In the genomic region with DNA sequence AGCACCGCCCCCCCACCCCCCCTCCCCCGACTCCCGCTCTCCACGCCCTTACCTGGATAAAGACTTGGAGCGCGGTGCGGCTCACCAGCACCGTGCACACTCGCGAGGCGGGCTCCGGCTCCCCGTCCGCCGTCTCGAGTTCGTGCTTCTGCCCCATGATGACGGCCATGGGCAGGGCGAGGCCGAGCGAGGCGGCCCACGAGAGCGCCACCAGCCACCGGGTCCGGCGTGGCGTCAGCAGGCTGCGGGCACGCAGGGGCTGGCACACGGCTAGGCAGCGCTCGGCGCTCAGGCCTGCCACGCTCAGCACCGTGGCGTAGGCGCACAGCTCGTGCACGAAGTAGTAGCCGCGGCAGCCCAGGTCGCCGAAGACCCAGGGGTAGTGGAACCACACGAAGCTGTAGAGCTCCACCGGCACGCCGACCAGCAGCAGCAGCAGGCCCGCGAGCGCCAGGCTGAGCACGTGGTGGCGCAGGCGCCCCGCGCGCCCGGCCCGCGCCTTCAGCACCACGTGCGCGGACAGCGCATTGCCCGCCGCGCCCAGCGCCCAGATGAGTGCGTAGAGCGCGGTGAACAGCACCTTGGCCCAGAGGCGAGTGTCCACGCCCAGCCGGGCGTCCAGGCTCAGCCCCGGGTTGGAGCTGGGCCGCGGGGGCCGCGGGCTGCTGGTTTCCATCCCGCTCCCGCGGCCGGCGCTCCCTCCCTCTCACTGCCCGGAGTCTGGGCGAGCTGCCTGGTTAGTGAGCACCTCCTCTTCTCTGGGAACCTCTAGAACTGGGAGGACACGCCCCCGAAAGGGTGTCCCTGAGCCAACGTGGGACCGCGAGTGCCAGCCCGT, we compare ENCODE assay signal across 1 cellular context.
TF ChIP-seq lines count a peak whose summit lies in the region.

A gene with protein sequence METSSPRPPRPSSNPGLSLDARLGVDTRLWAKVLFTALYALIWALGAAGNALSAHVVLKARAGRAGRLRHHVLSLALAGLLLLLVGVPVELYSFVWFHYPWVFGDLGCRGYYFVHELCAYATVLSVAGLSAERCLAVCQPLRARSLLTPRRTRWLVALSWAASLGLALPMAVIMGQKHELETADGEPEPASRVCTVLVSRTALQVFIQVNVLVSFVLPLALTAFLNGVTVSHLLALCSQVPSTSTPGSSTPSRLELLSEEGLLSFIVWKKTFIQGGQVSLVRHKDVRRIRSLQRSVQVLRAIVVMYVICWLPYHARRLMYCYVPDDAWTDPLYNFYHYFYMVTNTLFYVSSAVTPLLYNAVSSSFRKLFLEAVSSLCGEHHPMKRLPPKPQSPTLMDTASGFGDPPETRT (minus strand): TSS at position 742 of the 838 bp plus-strand sequence. CDS start 66 bp downstream, at position 676.

TF ChIP-seq in H1, 55 proteins besides CTCF, POLR2A, EP300 and RAD21 (continued from another document):
- TF ChIP-seq BACH1 (IDR thresholded peaks at IDR 0.05; ENCODE audit: low read length): no peak; the same call in 1 of the 2 replicates
- no peak for TF ChIP-seq JUN (IDR thresholded peaks at IDR 0.05; ENCODE audit: low read depth, low read length)
- TF ChIP-seq CEBPB (IDR thresholded peaks at IDR 0.05; ENCODE audit: low read depth, low read length): no peak
- peak; percentile 63; the same call in 1 of the 2 replicates for TF ChIP-seq CREB1 (IDR thresholded peaks at IDR 0.05)
- peak; percentile 54 for TF ChIP-seq TAF7 (optimal IDR thresholded peaks at IDR 0.05; ENCODE audit: borderline replicate concordance, low read depth, low read length)
- TF ChIP-seq RNF2 (IDR thresholded peaks at IDR 0.05; ENCODE audit: borderline replicate concordance, low read depth, low read length, missing control alignments, poor library complexity, severe bottlenecking): peak; percentile 62
- TF ChIP-seq ASH2L (IDR thresholded peaks at IDR 0.05; ENCODE audit: low read length): no peak
- no peak for TF ChIP-seq SRF (IDR thresholded peaks at IDR 0.05; ENCODE audit: low read depth, low read length)
- no peak for TF ChIP-seq KDM5A (IDR thresholded peaks at IDR 0.05; ENCODE audit: low read length)
- TF ChIP-seq, protein P1, sequence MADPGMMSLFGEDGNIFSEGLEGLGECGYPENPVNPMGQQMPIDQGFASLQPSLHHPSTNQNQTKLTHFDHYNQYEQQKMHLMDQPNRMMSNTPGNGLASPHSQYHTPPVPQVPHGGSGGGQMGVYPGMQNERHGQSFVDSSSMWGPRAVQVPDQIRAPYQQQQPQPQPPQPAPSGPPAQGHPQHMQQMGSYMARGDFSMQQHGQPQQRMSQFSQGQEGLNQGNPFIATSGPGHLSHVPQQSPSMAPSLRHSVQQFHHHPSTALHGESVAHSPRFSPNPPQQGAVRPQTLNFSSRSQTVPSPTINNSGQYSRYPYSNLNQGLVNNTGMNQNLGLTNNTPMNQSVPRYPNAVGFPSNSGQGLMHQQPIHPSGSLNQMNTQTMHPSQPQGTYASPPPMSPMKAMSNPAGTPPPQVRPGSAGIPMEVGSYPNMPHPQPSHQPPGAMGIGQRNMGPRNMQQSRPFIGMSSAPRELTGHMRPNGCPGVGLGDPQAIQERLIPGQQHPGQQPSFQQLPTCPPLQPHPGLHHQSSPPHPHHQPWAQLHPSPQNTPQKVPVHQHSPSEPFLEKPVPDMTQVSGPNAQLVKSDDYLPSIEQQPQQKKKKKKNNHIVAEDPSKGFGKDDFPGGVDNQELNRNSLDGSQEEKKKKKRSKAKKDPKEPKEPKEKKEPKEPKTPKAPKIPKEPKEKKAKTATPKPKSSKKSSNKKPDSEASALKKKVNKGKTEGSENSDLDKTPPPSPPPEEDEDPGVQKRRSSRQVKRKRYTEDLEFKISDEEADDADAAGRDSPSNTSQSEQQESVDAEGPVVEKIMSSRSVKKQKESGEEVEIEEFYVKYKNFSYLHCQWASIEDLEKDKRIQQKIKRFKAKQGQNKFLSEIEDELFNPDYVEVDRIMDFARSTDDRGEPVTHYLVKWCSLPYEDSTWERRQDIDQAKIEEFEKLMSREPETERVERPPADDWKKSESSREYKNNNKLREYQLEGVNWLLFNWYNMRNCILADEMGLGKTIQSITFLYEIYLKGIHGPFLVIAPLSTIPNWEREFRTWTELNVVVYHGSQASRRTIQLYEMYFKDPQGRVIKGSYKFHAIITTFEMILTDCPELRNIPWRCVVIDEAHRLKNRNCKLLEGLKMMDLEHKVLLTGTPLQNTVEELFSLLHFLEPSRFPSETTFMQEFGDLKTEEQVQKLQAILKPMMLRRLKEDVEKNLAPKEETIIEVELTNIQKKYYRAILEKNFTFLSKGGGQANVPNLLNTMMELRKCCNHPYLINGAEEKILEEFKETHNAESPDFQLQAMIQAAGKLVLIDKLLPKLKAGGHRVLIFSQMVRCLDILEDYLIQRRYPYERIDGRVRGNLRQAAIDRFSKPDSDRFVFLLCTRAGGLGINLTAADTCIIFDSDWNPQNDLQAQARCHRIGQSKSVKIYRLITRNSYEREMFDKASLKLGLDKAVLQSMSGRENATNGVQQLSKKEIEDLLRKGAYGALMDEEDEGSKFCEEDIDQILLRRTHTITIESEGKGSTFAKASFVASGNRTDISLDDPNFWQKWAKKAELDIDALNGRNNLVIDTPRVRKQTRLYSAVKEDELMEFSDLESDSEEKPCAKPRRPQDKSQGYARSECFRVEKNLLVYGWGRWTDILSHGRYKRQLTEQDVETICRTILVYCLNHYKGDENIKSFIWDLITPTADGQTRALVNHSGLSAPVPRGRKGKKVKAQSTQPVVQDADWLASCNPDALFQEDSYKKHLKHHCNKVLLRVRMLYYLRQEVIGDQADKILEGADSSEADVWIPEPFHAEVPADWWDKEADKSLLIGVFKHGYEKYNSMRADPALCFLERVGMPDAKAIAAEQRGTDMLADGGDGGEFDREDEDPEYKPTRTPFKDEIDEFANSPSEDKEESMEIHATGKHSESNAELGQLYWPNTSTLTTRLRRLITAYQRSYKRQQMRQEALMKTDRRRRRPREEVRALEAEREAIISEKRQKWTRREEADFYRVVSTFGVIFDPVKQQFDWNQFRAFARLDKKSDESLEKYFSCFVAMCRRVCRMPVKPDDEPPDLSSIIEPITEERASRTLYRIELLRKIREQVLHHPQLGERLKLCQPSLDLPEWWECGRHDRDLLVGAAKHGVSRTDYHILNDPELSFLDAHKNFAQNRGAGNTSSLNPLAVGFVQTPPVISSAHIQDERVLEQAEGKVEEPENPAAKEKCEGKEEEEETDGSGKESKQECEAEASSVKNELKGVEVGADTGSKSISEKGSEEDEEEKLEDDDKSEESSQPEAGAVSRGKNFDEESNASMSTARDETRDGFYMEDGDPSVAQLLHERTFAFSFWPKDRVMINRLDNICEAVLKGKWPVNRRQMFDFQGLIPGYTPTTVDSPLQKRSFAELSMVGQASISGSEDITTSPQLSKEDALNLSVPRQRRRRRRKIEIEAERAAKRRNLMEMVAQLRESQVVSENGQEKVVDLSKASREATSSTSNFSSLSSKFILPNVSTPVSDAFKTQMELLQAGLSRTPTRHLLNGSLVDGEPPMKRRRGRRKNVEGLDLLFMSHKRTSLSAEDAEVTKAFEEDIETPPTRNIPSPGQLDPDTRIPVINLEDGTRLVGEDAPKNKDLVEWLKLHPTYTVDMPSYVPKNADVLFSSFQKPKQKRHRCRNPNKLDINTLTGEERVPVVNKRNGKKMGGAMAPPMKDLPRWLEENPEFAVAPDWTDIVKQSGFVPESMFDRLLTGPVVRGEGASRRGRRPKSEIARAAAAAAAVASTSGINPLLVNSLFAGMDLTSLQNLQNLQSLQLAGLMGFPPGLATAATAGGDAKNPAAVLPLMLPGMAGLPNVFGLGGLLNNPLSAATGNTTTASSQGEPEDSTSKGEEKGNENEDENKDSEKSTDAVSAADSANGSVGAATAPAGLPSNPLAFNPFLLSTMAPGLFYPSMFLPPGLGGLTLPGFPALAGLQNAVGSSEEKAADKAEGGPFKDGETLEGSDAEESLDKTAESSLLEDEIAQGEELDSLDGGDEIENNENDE (IDR thresholded peaks at IDR 0.05; ENCODE audit: insufficient replicate concordance, low read length): no peak
- 0 out of 2 replicates have a peak, but pooled peaks have one; percentile 64 for TF ChIP-seq RBBP5 (IDR thresholded peaks at IDR 0.05; ENCODE audit: borderline replicate concordance, low read depth, low read length)
- no peak; the same call in 1 of the 2 replicates for TF ChIP-seq TBP (IDR thresholded peaks at IDR 0.05; ENCODE audit: low read depth, low read length)
- 0 out of 2 replicates have a peak, but pooled peaks have one; percentile 21 for TF ChIP-seq YY1 (IDR thresholded peaks at IDR 0.05; ENCODE audit: low read depth, low read length)
- no peak; the same call in 1 of the 2 replicates for TF ChIP-seq GTF2F1 (IDR thresholded peaks at IDR 0.05; ENCODE audit: borderline replicate concordance, low read depth, low read length)
- TF ChIP-seq CBX8 (IDR thresholded peaks at IDR 0.05; ENCODE audit: borderline replicate concordance, low read depth, low read length): no peak
- TF ChIP-seq SP2 (IDR thresholded peaks at IDR 0.05; ENCODE audit: low read length): no peak
- no peak for TF ChIP-seq CTBP2 (IDR thresholded peaks at IDR 0.05; ENCODE audit: borderline replicate concordance, insufficient read depth, insufficient read length, low read length)
- no peak for TF ChIP-seq RXRA (IDR thresholded peaks at IDR 0.05; ENCODE audit: insufficient read depth, low read depth, low read length)
- no peak for TF ChIP-seq MAFK (IDR thresholded peaks at IDR 0.05; ENCODE audit: low read depth, low read length)
- no peak for TF ChIP-seq SIRT6 (IDR thresholded peaks at IDR 0.05; ENCODE audit: low read length)
- TF ChIP-seq, protein P2, sequence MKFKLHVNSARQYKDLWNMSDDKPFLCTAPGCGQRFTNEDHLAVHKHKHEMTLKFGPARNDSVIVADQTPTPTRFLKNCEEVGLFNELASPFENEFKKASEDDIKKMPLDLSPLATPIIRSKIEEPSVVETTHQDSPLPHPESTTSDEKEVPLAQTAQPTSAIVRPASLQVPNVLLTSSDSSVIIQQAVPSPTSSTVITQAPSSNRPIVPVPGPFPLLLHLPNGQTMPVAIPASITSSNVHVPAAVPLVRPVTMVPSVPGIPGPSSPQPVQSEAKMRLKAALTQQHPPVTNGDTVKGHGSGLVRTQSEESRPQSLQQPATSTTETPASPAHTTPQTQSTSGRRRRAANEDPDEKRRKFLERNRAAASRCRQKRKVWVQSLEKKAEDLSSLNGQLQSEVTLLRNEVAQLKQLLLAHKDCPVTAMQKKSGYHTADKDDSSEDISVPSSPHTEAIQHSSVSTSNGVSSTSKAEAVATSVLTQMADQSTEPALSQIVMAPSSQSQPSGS (IDR thresholded peaks at IDR 0.05; ENCODE audit: low read length): no peak
- peak; percentile 96 to 99; a peak in 3 of 4 replicates for TF ChIP-seq SIN3A (conservative IDR thresholded peaks at IDR 0.05 in 1 of 2, IDR thresholded peaks at IDR 0.05 in 1 of 2; ENCODE audit: low read depth in 1 of 2, low read length in 2 of 2)
- TF ChIP-seq CHD1 (IDR thresholded peaks at IDR 0.05; ENCODE audit: low read depth, low read length): no peak
- 0 out of 2 replicates have a peak, but pooled peaks have one; percentile 29 for TF ChIP-seq SUZ12 (IDR thresholded peaks at IDR 0.05; ENCODE audit: low read length)
- TF ChIP-seq EZH2 (IDR thresholded peaks at IDR 0.05; ENCODE audit: low read depth, low read length, severe bottlenecking): peak; percentile 46
- TF ChIP-seq CHD2 (IDR thresholded peaks at IDR 0.05; ENCODE audit: low read length): no peak
- no peak for TF ChIP-seq TAF1 (IDR thresholded peaks at IDR 0.05; ENCODE audit: low read depth, low read length)
- TF ChIP-seq HDAC6 (IDR thresholded peaks at IDR 0.05; ENCODE audit: low read depth, low read length): no peak
- TF ChIP-seq POLR2AphosphoS5 (IDR thresholded peaks at IDR 0.05; ENCODE audit: low read depth, low read length): no peak
- TF ChIP-seq TCF12 (IDR thresholded peaks at IDR 0.05; ENCODE audit: low read depth, low read length): 0 out of 2 replicates have a peak, but pooled peaks have one; percentile 52
- no peak for TF ChIP-seq FOSL1 (IDR thresholded peaks at IDR 0.05; ENCODE audit: insufficient read depth, low read depth, low read length)
- TF ChIP-seq, protein P3, sequence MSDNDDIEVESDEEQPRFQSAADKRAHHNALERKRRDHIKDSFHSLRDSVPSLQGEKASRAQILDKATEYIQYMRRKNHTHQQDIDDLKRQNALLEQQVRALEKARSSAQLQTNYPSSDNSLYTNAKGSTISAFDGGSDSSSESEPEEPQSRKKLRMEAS (IDR thresholded peaks at IDR 0.05): peak; percentile 100
- no peak for TF ChIP-seq SP1 (IDR thresholded peaks at IDR 0.05; ENCODE audit: low read depth, low read length)
- no peak for TF ChIP-seq RFX5 (IDR thresholded peaks at IDR 0.05; ENCODE audit: borderline replicate concordance, low read depth, low read length)
- TF ChIP-seq, protein P4, sequence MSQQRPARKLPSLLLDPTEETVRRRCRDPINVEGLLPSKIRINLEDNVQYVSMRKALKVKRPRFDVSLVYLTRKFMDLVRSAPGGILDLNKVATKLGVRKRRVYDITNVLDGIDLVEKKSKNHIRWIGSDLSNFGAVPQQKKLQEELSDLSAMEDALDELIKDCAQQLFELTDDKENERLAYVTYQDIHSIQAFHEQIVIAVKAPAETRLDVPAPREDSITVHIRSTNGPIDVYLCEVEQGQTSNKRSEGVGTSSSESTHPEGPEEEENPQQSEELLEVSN (IDR thresholded peaks at IDR 0.05): peak; percentile 99
- peak; percentile 85 to 97; a peak in 2 of 4 replicates for TF ChIP-seq HDAC2 (IDR thresholded peaks at IDR 0.05; ENCODE audit: borderline replicate concordance in 1 of 2, low read depth in 2 of 2, low read length in 2 of 2)
- TF ChIP-seq, protein P5, sequence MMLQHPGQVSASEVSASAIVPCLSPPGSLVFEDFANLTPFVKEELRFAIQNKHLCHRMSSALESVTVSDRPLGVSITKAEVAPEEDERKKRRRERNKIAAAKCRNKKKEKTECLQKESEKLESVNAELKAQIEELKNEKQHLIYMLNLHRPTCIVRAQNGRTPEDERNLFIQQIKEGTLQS (IDR thresholded peaks at IDR 0.05; ENCODE audit: insufficient read depth, low read depth, low read length): no peak
- TF ChIP-seq NANOG (IDR thresholded peaks at IDR 0.05; ENCODE audit: insufficient read depth, low read depth, low read length, poor library complexity, severe bottlenecking): no peak
- no peak for TF ChIP-seq BRCA1 (IDR thresholded peaks at IDR 0.05; ENCODE audit: low read depth, low read length)
- TF ChIP-seq NRF1 (IDR thresholded peaks at IDR 0.05; ENCODE audit: low read depth, low read length): no peak
- TF ChIP-seq CBX5 (IDR thresholded peaks at IDR 0.05; ENCODE audit: low read depth, low read length): no peak
- no peak for TF ChIP-seq KDM1A (IDR thresholded peaks at IDR 0.05; ENCODE audit: borderline replicate concordance, low read length)
- no peak for TF ChIP-seq POU5F1 (IDR thresholded peaks at IDR 0.05; ENCODE audit: low read depth, low read length)
- no peak for TF ChIP-seq SP4 (IDR thresholded peaks at IDR 0.05; ENCODE audit: low read length)
- TF ChIP-seq BCL11A (IDR thresholded peaks at IDR 0.05; ENCODE audit: low read depth in 2 of 2, low read length in 2 of 2): no peak
- peak; percentile 74 for TF ChIP-seq KDM4A (IDR thresholded peaks at IDR 0.05; ENCODE audit: low read depth, low read length, severe bottlenecking)
- TF ChIP-seq, protein P6, sequence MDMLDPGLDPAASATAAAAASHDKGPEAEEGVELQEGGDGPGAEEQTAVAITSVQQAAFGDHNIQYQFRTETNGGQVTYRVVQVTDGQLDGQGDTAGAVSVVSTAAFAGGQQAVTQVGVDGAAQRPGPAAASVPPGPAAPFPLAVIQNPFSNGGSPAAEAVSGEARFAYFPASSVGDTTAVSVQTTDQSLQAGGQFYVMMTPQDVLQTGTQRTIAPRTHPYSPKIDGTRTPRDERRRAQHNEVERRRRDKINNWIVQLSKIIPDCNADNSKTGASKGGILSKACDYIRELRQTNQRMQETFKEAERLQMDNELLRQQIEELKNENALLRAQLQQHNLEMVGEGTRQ (IDR thresholded peaks at IDR 0.05; ENCODE audit: low read length): peak; percentile 83
- TF ChIP-seq SAP30 (IDR thresholded peaks at IDR 0.05; ENCODE audit: insufficient read depth, insufficient replicate concordance, low read length): no peak
